In genomic region chr14:75234173-75234855, GRCh38 we compare ENCODE assay signal across 10 cellular contexts. TPM values are rescaled to one million over a fixed set of nuclear protein-coding genes. Genes with fewer than 3 reads are reported as not detected.
DNase-seq lines count a peak whose midpoint lies in the region; ATAC-seq, FAIRE-seq and TF ChIP-seq lines count a peak whose summit lies in the region.
"Had no signal": no experiment of that assay in that cellular context is flagged by ENCODE, and none has a peak within 500 bp of the region (broad histone marks: within the 10 kb centered on the region; RNA-seq: fewer than 3 reads in every experiment).

No MANE protein-coding gene starts in this region.

- no peak overlapping the region for H2AFZ ChIP-seq in Karpas-422 (ENCODE audit: low read length)

- no peaks in the 10 kb centered on the region for H4K20me1 ChIP-seq in Karpas-422 (ENCODE audit: insufficient read depth, low read depth, low read length)

- H3K4me1 ChIP-seq in adipocyte (ENCODE audit: control insufficient read depth, insufficient read depth, low read length) (no peaks in the 10 kb centered on the region), right atrium auricular region (peaks cover 0 to 44% of the 10 kb centered on the region in 2 donors), small intestine (ENCODE audit: control insufficient read depth in 2 of 2, insufficient read depth in 1 of 2, low read depth in 1 of 2, low read length in 1 of 2) (peaks cover 4 to 21% of the 10 kb centered on the region in 2 donors), thyroid gland (peaks cover 18 to 33% of the 10 kb centered on the region in 2 donors), Karpas-422 (ENCODE audit: low read length) (peaks cover 8% of the 10 kb centered on the region)

- H3K9ac ChIP-seq in adipocyte (ENCODE audit: low read length) (no peak overlapping the region), Karpas-422 (ENCODE audit: low read length) (no peak overlapping the region)

- TF ChIP-seq POLR2A in thyroid gland (IDR thresholded peaks at IDR 0.05), result no peak

- H3K27me3 ChIP-seq in adipocyte (replicated peaks; ENCODE audit: control insufficient read depth, insufficient read depth, low read length), result no peaks in the 10 kb centered on the region
- H3K27me3 ChIP-seq in right atrium auricular region, result no peaks in the 10 kb centered on the region
- H3K27me3 ChIP-seq in small intestine (ENCODE audit: control insufficient read depth in 2 of 2, insufficient read depth in 2 of 2, low read length in 2 of 2), result no peaks in the 10 kb centered on the region
- H3K27me3 ChIP-seq in thyroid gland, result no peaks in the 10 kb centered on the region
- no peaks in the 10 kb centered on the region for H3K27me3 ChIP-seq in Karpas-422 (ENCODE audit: low read length)

- H3K79me2 ChIP-seq in Karpas-422 (ENCODE audit: low read length), result no peaks in the 10 kb centered on the region

- no peak for ATAC-seq in HG02759 (IDR thresholded peaks at IDR 0.05; ENCODE audit: unreplicated experiment)
- ATAC-seq in GM21737 (IDR thresholded peaks at IDR 0.05; ENCODE audit: unreplicated experiment), result no peak

- no peaks in the 10 kb centered on the region for H3K9me2 ChIP-seq in Karpas-422 (replicated peaks; ENCODE audit: insufficient read depth, low read length)

- H3K4me3 ChIP-seq in adipocyte (ENCODE audit: low read length) (no peak overlapping the region), right atrium auricular region (no peak overlapping the region), small intestine (ENCODE audit: low read depth in 1 of 2, low read length in 2 of 2) (no peak overlapping the region), thyroid gland (replicated peaks in 1 of 3) (no peak overlapping the region), Karpas-422 (ENCODE audit: low read length) (no peak overlapping the region)

- intact Hi-C loops in thyroid gland (cut with DNase I), result no loop called here

- TF ChIP-seq CTCF in right atrium auricular region (IDR thresholded peaks at IDR 0.05) (no peak), thyroid gland (IDR thresholded peaks at IDR 0.05) (no peak)

- WGBS in small intestine, 3 donors, result 20 to 35% (median 34%) methylated on average over 10 of the region's 10 CpGs
- WGBS in thyroid gland, 2 donors, result 75 to 77% methylated on average over 10 of the region's 10 CpGs

- H3K27ac ChIP-seq in right atrium auricular region (peak overlapping the region; percentile 37 to 52), small intestine (ENCODE audit: low read depth in 1 of 2, low read length in 1 of 2) (peak overlapping the region; percentile 88 to 90), thyroid gland (no peak overlapping the region), Karpas-422 (ENCODE audit: low read length) (no peak overlapping the region)

- H3K9me3 ChIP-seq in adipocyte (ENCODE audit: control insufficient read depth, low read length) (peaks cover 5% of the 10 kb centered on the region), right atrium auricular region (no peaks in the 10 kb centered on the region), small intestine (ENCODE audit: control insufficient read depth, low read depth) (no peaks in the 10 kb centered on the region), thyroid gland (no peaks in the 10 kb centered on the region), Karpas-422 (ENCODE audit: low read length) (no peaks in the 10 kb centered on the region)

- peak; percentile 57 for DNase-seq in HCEC 1CT
- peak; percentile 73 for DNase-seq in adipocyte (ENCODE audit: low read depth)
- peak; percentile 80 for DNase-seq in right atrium auricular region (ENCODE audit: low spot score)
- DNase-seq in small intestine, result peak; percentile 91
- DNase-seq in thyroid gland, result no peak
- no peak for DNase-seq in Karpas-422
- DNase-seq: SW 1271 had no signal

- H3K36me3 ChIP-seq in adipocyte (ENCODE audit: control insufficient read depth, insufficient read depth, low read length, severe bottlenecking), result no peaks in the 10 kb centered on the region
- no peaks in the 10 kb centered on the region for H3K36me3 ChIP-seq in right atrium auricular region
- H3K36me3 ChIP-seq in small intestine (ENCODE audit: control insufficient read depth in 2 of 2, insufficient read depth in 2 of 2, low read length in 2 of 2), result no peaks in the 10 kb centered on the region
- H3K36me3 ChIP-seq in thyroid gland, result no peaks in the 10 kb centered on the region
- H3K36me3 ChIP-seq in Karpas-422 (ENCODE audit: insufficient read depth, low read length), result no peaks in the 10 kb centered on the region

- no peak overlapping the region for H3K4me2 ChIP-seq in Karpas-422 (ENCODE audit: low read depth, low read length, poor library complexity, severe bottlenecking)

- FAIRE-seq in small intestine (lab: Jason Lieb, UNC), result no peak
- FAIRE-seq: GM18507 had no signal

RNA-seq across cellular contexts. Expression of gene FOS, which starts 44.3 kb away (rescaled TPM):
- total RNA-seq in right atrium auricular region (100 to 1,000 TPM; 232 to 555 TPM), thyroid gland (100 to 1,000 TPM in 2 of 4 donors, 10 to 100 TPM in 2; 32.1 to 239 (median 121) TPM)
- polyA plus RNA-seq in small intestine, result 100 to 1,000 TPM in 2 of 3 donors, 10 to 100 TPM in 1; 71.6 to 344 (median 136) TPM
- total RNA-seq in Karpas-422 (2014; rRNA removed; shearing (Covaris generic); ENCODE audit: low replicate concordance), result 3.8 and 5.5 TPM in 2 replicates

RNA-seq across cellular contexts. Expression of gene TMED10, which starts 57.9 kb away (rescaled TPM):
- total RNA-seq in right atrium auricular region (100 to 1,000 TPM; 261 to 325 TPM), thyroid gland (100 to 1,000 TPM; 289 to 559 (median 388) TPM)
- polyA plus RNA-seq in small intestine, result 100 to 1,000 TPM in 1 of 3 donors, 10 to 100 TPM in 2; 26.4 to 260 (median 40.5) TPM
- 104 and 349 TPM in 2 replicates for total RNA-seq in Karpas-422 (2014; rRNA removed; shearing (Covaris generic); ENCODE audit: low replicate concordance)

Comparison
In these comparisons a context has a peak if more than half of its experiments do, and no peak if none do; other contexts are left out.
1. DNase-seq: peak in HCEC 1CT (single experiment), adipocyte (single experiment), right atrium auricular region (single experiment) and small intestine (single experiment); none in thyroid gland (0 of 2) and Karpas-422 (single experiment).
2. H3K27ac ChIP-seq: peak in right atrium auricular region (2 of 2) and small intestine (2 of 2); none in thyroid gland (0 of 3) and Karpas-422 (single experiment).